Comparison of ENCODE assay signal across 1 cellular context in the genomic region with DNA sequence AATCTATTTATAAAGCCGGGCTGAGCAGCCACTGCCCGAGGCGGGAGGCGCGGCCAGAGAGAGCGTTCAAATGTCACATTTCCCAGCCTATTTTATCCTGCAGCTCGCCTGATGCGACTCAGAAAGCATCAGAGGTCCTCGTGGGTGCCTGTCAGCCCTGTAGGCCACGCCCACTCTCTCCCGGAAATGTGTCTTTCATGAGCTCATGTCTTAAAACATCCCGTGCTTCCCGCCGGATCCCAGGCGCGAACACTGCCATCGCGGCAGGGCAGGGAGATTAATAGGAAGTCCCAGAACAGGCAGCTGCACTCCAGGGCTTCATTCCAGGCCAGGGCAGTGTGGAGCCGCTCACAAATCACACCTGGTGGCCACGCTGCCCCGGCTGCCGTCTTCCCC.
TF ChIP-seq lines count a peak whose summit lies in the region.

No MANE protein-coding gene starts in this region.

TF ChIP-seq in K562, 482 proteins besides CTCF, POLR2A, EP300 and RAD21 (continued from another document):
- TF ChIP-seq, protein P1, sequence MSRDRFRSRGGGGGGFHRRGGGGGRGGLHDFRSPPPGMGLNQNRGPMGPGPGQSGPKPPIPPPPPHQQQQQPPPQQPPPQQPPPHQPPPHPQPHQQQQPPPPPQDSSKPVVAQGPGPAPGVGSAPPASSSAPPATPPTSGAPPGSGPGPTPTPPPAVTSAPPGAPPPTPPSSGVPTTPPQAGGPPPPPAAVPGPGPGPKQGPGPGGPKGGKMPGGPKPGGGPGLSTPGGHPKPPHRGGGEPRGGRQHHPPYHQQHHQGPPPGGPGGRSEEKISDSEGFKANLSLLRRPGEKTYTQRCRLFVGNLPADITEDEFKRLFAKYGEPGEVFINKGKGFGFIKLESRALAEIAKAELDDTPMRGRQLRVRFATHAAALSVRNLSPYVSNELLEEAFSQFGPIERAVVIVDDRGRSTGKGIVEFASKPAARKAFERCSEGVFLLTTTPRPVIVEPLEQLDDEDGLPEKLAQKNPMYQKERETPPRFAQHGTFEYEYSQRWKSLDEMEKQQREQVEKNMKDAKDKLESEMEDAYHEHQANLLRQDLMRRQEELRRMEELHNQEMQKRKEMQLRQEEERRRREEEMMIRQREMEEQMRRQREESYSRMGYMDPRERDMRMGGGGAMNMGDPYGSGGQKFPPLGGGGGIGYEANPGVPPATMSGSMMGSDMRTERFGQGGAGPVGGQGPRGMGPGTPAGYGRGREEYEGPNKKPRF (IDR thresholded peaks at IDR 0.05; ENCODE audit: low read depth, low read length): no peak
- TF ChIP-seq MYC (IDR thresholded peaks at IDR 0.05; ENCODE audit: low read depth, low read length) (no peak), MYC (CRISPR knock-in tag; IDR thresholded peaks at IDR 0.05; ENCODE audit: borderline replicate concordance, low read depth) (no peak), TFAM (CRISPR knock-in tag; conservative IDR thresholded peaks at IDR 0.05) (no peak), CXXC5 (CRISPR knock-in tag; IDR thresholded peaks at IDR 0.05) (no peak), L3MBTL2 (IDR thresholded peaks at IDR 0.05) (0 out of 2 replicates have a peak, but pooled peaks have one; percentile 27), ZNF124 (CRISPR knock-in tag; IDR thresholded peaks at IDR 0.05) (no peak), RBM17 (IDR thresholded peaks at IDR 0.05; ENCODE audit: borderline replicate concordance, low read depth, low read length) (no peak), GTF2A2 (tag; IDR thresholded peaks at IDR 0.05) (no peak), OTX1 (CRISPR knock-in tag; IDR thresholded peaks at IDR 0.05) (no peak), SNIP1 (IDR thresholded peaks at IDR 0.05; ENCODE audit: low read depth) (no peak), EGR1 (conservative IDR thresholded peaks at IDR 0.05) (peak; percentile 6; the same call in 1 of the 2 replicates), HDAC8 (tag; IDR thresholded peaks at IDR 0.05) (no peak), MCM3 (IDR thresholded peaks at IDR 0.05) (no peak), YBX1 (IDR thresholded peaks at IDR 0.05) (no peak), NFRKB (IDR thresholded peaks at IDR 0.05; ENCODE audit: low read depth) (no peak), MCM7 (IDR thresholded peaks at IDR 0.05) (no peak), GABPB2 (CRISPR knock-in tag; conservative IDR thresholded peaks at IDR 0.05) (no peak), NCOA2 (IDR thresholded peaks at IDR 0.05; ENCODE audit: partially characterized antibody in 2 of 2) (no peak), BRD4 (IDR thresholded peaks at IDR 0.05) (no peak), CBX8 (IDR thresholded peaks at IDR 0.05; ENCODE audit: borderline replicate concordance, extremely low read depth, low read depth, low read length, poor library complexity, severe bottlenecking) (no peak), ZNF324 (CRISPR knock-in tag; IDR thresholded peaks at IDR 0.05) (no peak), ZNF384 (IDR thresholded peaks at IDR 0.05; ENCODE audit: low read depth, low read length) (no peak), MXI1 (IDR thresholded peaks at IDR 0.05; ENCODE audit: low read depth, low read length) (no peak)
- TF ChIP-seq, protein P2, sequence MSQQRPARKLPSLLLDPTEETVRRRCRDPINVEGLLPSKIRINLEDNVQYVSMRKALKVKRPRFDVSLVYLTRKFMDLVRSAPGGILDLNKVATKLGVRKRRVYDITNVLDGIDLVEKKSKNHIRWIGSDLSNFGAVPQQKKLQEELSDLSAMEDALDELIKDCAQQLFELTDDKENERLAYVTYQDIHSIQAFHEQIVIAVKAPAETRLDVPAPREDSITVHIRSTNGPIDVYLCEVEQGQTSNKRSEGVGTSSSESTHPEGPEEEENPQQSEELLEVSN (IDR thresholded peaks at IDR 0.05; ENCODE audit: borderline replicate concordance in 1 of 2, extremely low read depth in 1 of 2, insufficient read depth in 1 of 2, insufficient read length in 1 of 2, low read depth in 1 of 2, low read length in 1 of 2, poor library complexity in 1 of 2, severe bottlenecking in 1 of 2): peak in 1 of 2 experiments; percentile 33
- TF ChIP-seq, protein P3, sequence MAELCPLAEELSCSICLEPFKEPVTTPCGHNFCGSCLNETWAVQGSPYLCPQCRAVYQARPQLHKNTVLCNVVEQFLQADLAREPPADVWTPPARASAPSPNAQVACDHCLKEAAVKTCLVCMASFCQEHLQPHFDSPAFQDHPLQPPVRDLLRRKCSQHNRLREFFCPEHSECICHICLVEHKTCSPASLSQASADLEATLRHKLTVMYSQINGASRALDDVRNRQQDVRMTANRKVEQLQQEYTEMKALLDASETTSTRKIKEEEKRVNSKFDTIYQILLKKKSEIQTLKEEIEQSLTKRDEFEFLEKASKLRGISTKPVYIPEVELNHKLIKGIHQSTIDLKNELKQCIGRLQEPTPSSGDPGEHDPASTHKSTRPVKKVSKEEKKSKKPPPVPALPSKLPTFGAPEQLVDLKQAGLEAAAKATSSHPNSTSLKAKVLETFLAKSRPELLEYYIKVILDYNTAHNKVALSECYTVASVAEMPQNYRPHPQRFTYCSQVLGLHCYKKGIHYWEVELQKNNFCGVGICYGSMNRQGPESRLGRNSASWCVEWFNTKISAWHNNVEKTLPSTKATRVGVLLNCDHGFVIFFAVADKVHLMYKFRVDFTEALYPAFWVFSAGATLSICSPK (IDR thresholded peaks at IDR 0.05; ENCODE audit: borderline replicate concordance): no peak
- TF ChIP-seq, protein P4, sequence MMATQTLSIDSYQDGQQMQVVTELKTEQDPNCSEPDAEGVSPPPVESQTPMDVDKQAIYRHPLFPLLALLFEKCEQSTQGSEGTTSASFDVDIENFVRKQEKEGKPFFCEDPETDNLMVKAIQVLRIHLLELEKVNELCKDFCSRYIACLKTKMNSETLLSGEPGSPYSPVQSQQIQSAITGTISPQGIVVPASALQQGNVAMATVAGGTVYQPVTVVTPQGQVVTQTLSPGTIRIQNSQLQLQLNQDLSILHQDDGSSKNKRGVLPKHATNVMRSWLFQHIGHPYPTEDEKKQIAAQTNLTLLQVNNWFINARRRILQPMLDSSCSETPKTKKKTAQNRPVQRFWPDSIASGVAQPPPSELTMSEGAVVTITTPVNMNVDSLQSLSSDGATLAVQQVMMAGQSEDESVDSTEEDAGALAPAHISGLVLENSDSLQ (IDR thresholded peaks at IDR 0.05): peak; percentile 58
- TF ChIP-seq, protein P5, sequence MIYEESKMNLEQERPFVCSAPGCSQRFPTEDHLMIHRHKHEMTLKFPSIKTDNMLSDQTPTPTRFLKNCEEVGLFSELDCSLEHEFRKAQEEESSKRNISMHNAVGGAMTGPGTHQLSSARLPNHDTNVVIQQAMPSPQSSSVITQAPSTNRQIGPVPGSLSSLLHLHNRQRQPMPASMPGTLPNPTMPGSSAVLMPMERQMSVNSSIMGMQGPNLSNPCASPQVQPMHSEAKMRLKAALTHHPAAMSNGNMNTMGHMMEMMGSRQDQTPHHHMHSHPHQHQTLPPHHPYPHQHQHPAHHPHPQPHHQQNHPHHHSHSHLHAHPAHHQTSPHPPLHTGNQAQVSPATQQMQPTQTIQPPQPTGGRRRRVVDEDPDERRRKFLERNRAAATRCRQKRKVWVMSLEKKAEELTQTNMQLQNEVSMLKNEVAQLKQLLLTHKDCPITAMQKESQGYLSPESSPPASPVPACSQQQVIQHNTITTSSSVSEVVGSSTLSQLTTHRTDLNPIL (CRISPR knock-in tag; IDR thresholded peaks at IDR 0.05): no peak
- TF ChIP-seq, protein P6, sequence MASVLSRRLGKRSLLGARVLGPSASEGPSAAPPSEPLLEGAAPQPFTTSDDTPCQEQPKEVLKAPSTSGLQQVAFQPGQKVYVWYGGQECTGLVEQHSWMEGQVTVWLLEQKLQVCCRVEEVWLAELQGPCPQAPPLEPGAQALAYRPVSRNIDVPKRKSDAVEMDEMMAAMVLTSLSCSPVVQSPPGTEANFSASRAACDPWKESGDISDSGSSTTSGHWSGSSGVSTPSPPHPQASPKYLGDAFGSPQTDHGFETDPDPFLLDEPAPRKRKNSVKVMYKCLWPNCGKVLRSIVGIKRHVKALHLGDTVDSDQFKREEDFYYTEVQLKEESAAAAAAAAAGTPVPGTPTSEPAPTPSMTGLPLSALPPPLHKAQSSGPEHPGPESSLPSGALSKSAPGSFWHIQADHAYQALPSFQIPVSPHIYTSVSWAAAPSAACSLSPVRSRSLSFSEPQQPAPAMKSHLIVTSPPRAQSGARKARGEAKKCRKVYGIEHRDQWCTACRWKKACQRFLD (CRISPR knock-in tag; IDR thresholded peaks at IDR 0.05): no peak
